ENCODE assay signal across 19 cellular contexts in genomic region chr16:80610489-80611156, GRCh38.
A peak's percentile ranks its signal among the peaks of the same experiment; 100 is the strongest.
DNase-seq lines count a peak whose midpoint lies in the region; ATAC-seq lines count a peak whose summit lies in the region.
"Had no signal": no experiment of that assay in that cellular context is flagged by ENCODE, and none has a peak within 500 bp of the region (broad histone marks: within the 10 kb centered on the region; RNA-seq: fewer than 3 reads in every experiment).

No MANE protein-coding gene starts in this region.

- H2BK5ac ChIP-seq in mesendoderm (ENCODE audit: low read length) = no peak overlapping the region

- peak; percentile 55 for ATAC-seq in stimulated activated naive CD8-positive, alpha-beta T cell treated with anti-CD3 and anti-CD28 coated beads, Interleukin-15, amount 100 ng/mL, for 72 hours
- ATAC-seq in stimulated activated naive CD8-positive, alpha-beta T cell treated with anti-CD3 and anti-CD28 coated beads, Interleukin-15, Interleukin-2, amounts not matched to agents 100 U/mL and 50 U/mL, for 24 hours = no peak
- no peak for ATAC-seq in GM19395 (IDR thresholded peaks at IDR 0.05; ENCODE audit: unreplicated experiment)
- ATAC-seq: SK-N-SH treated with all-trans-retinoic acid at 6 μM for 48 hours had no signal

- no peak overlapping the region for H3K27ac ChIP-seq in mesendoderm (ENCODE audit: low read depth, low read length)

- H3K36me3 ChIP-seq in mesendoderm (ENCODE audit: control insufficient read depth, insufficient read depth, low read length) = no peaks in the 10 kb centered on the region

- no peak overlapping the region for H3K4me3 Mint-ChIP-seq in stimulated activated naive CD8-positive, alpha-beta T cell treated with anti-CD3 and anti-CD28 coated beads, Interleukin-15, amount 100 ng/mL, for 72 hours
- H3K4me3 Mint-ChIP-seq: B cell; CD4-positive, alpha-beta memory T cell; H9 had no signal

- H3K4me3 ChIP-seq in mesendoderm (ENCODE audit: low read length) = no peak overlapping the region

- WGBS in mesendoderm (ENCODE audit: extremely low coverage, insufficient coverage, low lambda C conversion rate) = no CpG with 5 or more reads among the region's 9 CpGs

- no peaks in the 10 kb centered on the region for H3K4me1 ChIP-seq in mesendoderm (ENCODE audit: control insufficient read depth, low read depth, low read length)

- no peak overlapping the region for H4K5ac ChIP-seq in mesendoderm (ENCODE audit: low read length)

- H3K4me1 Mint-ChIP-seq in stimulated activated naive CD8-positive, alpha-beta T cell treated with anti-CD3 and anti-CD28 coated beads, Interleukin-15, amount 100 ng/mL, for 72 hours = peaks cover 14% of the 10 kb centered on the region

- H2BK120ac ChIP-seq in mesendoderm (ENCODE audit: low read depth, low read length) = no peak overlapping the region

- no peaks in the 10 kb centered on the region for H3K79me2 ChIP-seq in mesendoderm (ENCODE audit: control insufficient read depth, insufficient read depth, low read length)

- no peaks in the 10 kb centered on the region for H3K27me3 Mint-ChIP-seq in stimulated activated naive CD8-positive, alpha-beta T cell treated with anti-CD3 and anti-CD28 coated beads, Interleukin-15, amount 100 ng/mL, for 72 hours
- H3K27me3 Mint-ChIP-seq: B cell; CD4-positive, alpha-beta memory T cell had no signal

- no peak overlapping the region for H3K56ac ChIP-seq in mesendoderm (ENCODE audit: low read length)

- no peak overlapping the region for H3K9ac ChIP-seq in mesendoderm (ENCODE audit: low read length)

- H3K4me2 ChIP-seq in mesendoderm (ENCODE audit: low read length) = no peak overlapping the region

- H3K23ac ChIP-seq in mesendoderm (ENCODE audit: low read length) = no peak overlapping the region

- H3K4ac ChIP-seq in mesendoderm (ENCODE audit: low read depth, low read length) = no peak overlapping the region

- no peak overlapping the region for H4K8ac ChIP-seq in mesendoderm (ENCODE audit: low read depth, low read length)

- no peak overlapping the region for H3K27ac Mint-ChIP-seq in stimulated activated naive CD8-positive, alpha-beta T cell treated with anti-CD3 and anti-CD28 coated beads, Interleukin-15, amount 100 ng/mL, for 72 hours
- H3K27ac Mint-ChIP-seq: B cell; CD4-positive, alpha-beta memory T cell had no signal

- H3K27me3 ChIP-seq in mesendoderm (ENCODE audit: insufficient read depth, low read length, poor library complexity) = no peaks in the 10 kb centered on the region

- H2AK5ac ChIP-seq in mesendoderm (ENCODE audit: low read length) = no peak overlapping the region

- no peak overlapping the region for H3K18ac ChIP-seq in mesendoderm (ENCODE audit: low read length)

- H3K9me3 Mint-ChIP-seq in stimulated activated naive CD8-positive, alpha-beta T cell treated with anti-CD3 and anti-CD28 coated beads, Interleukin-15, amount 100 ng/mL, for 72 hours = peaks cover 10 to 18% of the 10 kb centered on the region in 2 donors

- no peak for DNase-seq in stimulated activated naive CD8-positive, alpha-beta T cell treated with anti-CD3 and anti-CD28 coated beads, Interleukin-15, amount 100 ng/mL, for 72 hours
- DNase-seq in stimulated activated naive CD8-positive, alpha-beta T cell treated with anti-CD3 and anti-CD28 coated beads, Interleukin-15, Interleukin-2, amounts not matched to agents 100 U/mL and 50 U/mL, for 24 hours = no peak
- DNase-seq in MV-4-11 (lab: John Stamatoyannopoulos, UW) = peak; percentile 39
- DNase-seq in hepatic stellate cell (ENCODE audit: low spot score) = peak; percentile 43
- no peak for DNase-seq in NCI-H1105 treated with DMSO at 0.1 percent for 48 hours (lab: John Stamatoyannopoulos, UW)
- DNase-seq in mesendoderm = no peak
- DNase-seq in activated CD8-positive, alpha-beta memory T cell treated with anti-CD3 and anti-CD28 coated beads, Interleukin-2, amount 50 U/mL, for 48 hours = no peak
- DNase-seq: CD4-positive, alpha-beta memory T cell; DND-41; GF-D8; H9; NCI-H1436; NCI-H2029 treated with DMSO at 0.1 percent for 48 hours; NCI-H510A; NCI-H82; SHP77 had no signal

- no peak overlapping the region for H2BK15ac ChIP-seq in mesendoderm (replicated peaks; ENCODE audit: low read depth)

- no peaks in the 10 kb centered on the region for H3K79me1 ChIP-seq in mesendoderm (ENCODE audit: low read length)

Comparison
In these comparisons a context has a peak if more than half of its experiments do, and no peak if none do; other contexts are left out.
1. DNase-seq: peak in MV-4-11 (single experiment) and hepatic stellate cell (single experiment); none in stimulated activated naive CD8-positive, alpha-beta T cell treated with anti-CD3 and anti-CD28 coated beads, Interleukin-15, amount 100 ng/mL, for 72 hours (0 of 2), stimulated activated naive CD8-positive, alpha-beta T cell treated with anti-CD3 and anti-CD28 coated beads, Interleukin-15, Interleukin-2, amounts not matched to agents 100 U/mL and 50 U/mL, for 24 hours (single experiment), NCI-H1105 treated with DMSO at 0.1 percent for 48 hours (single experiment), mesendoderm (single experiment) and activated CD8-positive, alpha-beta memory T cell treated with anti-CD3 and anti-CD28 coated beads, Interleukin-2, amount 50 U/mL, for 48 hours (single experiment).